Comparison of ENCODE assay signal across 19 cellular contexts in the genomic region with DNA sequence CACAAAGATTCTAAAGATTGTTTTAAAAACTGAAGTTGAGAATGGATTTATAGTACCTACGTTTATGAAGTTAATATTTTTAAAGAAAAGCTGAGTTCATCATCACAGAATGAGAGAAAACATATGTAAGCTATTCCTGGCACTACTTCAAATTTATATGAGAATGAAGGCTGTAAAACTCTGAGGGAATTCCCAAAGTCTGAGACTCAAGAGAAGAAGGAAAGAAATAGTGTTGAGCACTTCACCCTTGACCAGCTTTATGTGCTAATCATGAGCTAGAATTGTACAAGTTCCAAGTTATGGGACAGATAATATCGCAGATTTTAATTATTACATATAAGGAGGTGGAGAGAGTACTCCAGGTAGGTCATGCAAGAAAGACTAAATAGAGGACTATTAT.
"Had no signal": no experiment of that assay in that cellular context is flagged by ENCODE, and none has a peak within 500 bp of the region (broad histone marks: within the 10 kb centered on the region; RNA-seq: fewer than 3 reads in every experiment).

No MANE protein-coding gene starts in this region.

- H3K27ac ChIP-seq: adrenal gland, colonic mucosa, esophagus squamous epithelium, right lobe of liver, stomach, transverse colon, uterus had no signal

- H3K9me3 ChIP-seq: adrenal gland, colonic mucosa, esophagus squamous epithelium, right lobe of liver, stomach, transverse colon, uterus had no signal

- H3K27ac Mint-ChIP-seq: activated naive CD4-positive, alpha-beta T cell treated with anti-CD3 and anti-CD28 coated beads, Interleukin-2, amount 50 U/mL, for 72 hours; memory B cell; naive B cell; stimulated activated memory B cell treated with anti-CD40 and anti-IgM and Interleukin-4, amounts not matched to agents 10 μg/mL and 1 μg/mL and 100 μg/mL, for 72 hours had no signal

- H3K4me1 ChIP-seq: adrenal gland, colonic mucosa, esophagus squamous epithelium, right lobe of liver, stomach, uterus had no signal

- H3K4me3 ChIP-seq: adrenal gland, colonic mucosa, esophagus squamous epithelium, right lobe of liver, smooth muscle cell, stomach, transverse colon, uterus had no signal

- H3K27me3 ChIP-seq: adrenal gland, colonic mucosa, esophagus squamous epithelium, right lobe of liver, stomach, transverse colon, uterus had no signal

- H3K9me3 Mint-ChIP-seq: neural crest cell; stimulated activated memory B cell treated with anti-CD40 and anti-IgM and Interleukin-4, amounts not matched to agents 10 μg/mL and 1 μg/mL and 100 μg/mL, for 72 hours had no signal

- H3K27me3 Mint-ChIP-seq: central memory CD8-positive, alpha-beta T cell; memory B cell; naive B cell; stimulated activated memory B cell treated with anti-CD40 and anti-IgM and Interleukin-4, amounts not matched to agents 10 μg/mL and 1 μg/mL and 100 μg/mL, for 72 hours had no signal

- DNase-seq: activated T-cell treated with anti-CD3 and anti-CD28 coated beads, Interleukin-2, amount 50 U/mL, for 1 hour; adrenal gland; colonic mucosa; esophagus squamous epithelium; foreskin fibroblast; naive B cell; occipital lobe; right lobe of liver; stimulated activated CD4-positive, alpha-beta T cell treated with anti-CD3 and anti-CD28 coated beads, Interleukin-15, amount 100 ng/mL, for 24 hours; stomach; T-helper 1 cell; transverse colon; uterus had no signal

- H3K4me3 Mint-ChIP-seq: central memory CD8-positive, alpha-beta T cell; memory B cell; neural crest cell; stimulated activated memory B cell treated with anti-CD40 and anti-IgM and Interleukin-4, amounts not matched to agents 10 μg/mL and 1 μg/mL and 100 μg/mL, for 72 hours had no signal

- H3K36me3 ChIP-seq: adrenal gland, colonic mucosa, esophagus squamous epithelium, right lobe of liver, stomach, transverse colon, uterus had no signal

- H3K4me1 Mint-ChIP-seq: central memory CD8-positive, alpha-beta T cell; memory B cell; naive B cell; neural crest cell; stimulated activated memory B cell treated with anti-CD40 and anti-IgM and Interleukin-4, amounts not matched to agents 10 μg/mL and 1 μg/mL and 100 μg/mL, for 72 hours had no signal

- H3K36me3 Mint-ChIP-seq: activated naive CD4-positive, alpha-beta T cell treated with anti-CD3 and anti-CD28 coated beads, Interleukin-2, amount 50 U/mL, for 72 hours; memory B cell; naive B cell; stimulated activated memory B cell treated with anti-CD40 and anti-IgM and Interleukin-4, amounts not matched to agents 10 μg/mL and 1 μg/mL and 100 μg/mL, for 72 hours had no signal
